In genomic region chr6:40352006-40352405, GRCh38 we compare ENCODE assay signal across 1 cellular context.
TF ChIP-seq lines count a peak whose summit lies in the region.

No MANE protein-coding gene starts in this region.

TF ChIP-seq in SK-N-SH, 30 proteins besides CTCF, POLR2A, EP300 and RAD21 (continued from another document):
- no peak for TF ChIP-seq ZBTB33 (IDR thresholded peaks at IDR 0.05; ENCODE audit: borderline replicate concordance, low read depth)
- no peak for TF ChIP-seq EZH2phosphoT487 (IDR thresholded peaks at IDR 0.05; ENCODE audit: borderline replicate concordance, low read depth)
- no peak for TF ChIP-seq TCF12 (IDR thresholded peaks at IDR 0.05)
